In the genomic region with DNA sequence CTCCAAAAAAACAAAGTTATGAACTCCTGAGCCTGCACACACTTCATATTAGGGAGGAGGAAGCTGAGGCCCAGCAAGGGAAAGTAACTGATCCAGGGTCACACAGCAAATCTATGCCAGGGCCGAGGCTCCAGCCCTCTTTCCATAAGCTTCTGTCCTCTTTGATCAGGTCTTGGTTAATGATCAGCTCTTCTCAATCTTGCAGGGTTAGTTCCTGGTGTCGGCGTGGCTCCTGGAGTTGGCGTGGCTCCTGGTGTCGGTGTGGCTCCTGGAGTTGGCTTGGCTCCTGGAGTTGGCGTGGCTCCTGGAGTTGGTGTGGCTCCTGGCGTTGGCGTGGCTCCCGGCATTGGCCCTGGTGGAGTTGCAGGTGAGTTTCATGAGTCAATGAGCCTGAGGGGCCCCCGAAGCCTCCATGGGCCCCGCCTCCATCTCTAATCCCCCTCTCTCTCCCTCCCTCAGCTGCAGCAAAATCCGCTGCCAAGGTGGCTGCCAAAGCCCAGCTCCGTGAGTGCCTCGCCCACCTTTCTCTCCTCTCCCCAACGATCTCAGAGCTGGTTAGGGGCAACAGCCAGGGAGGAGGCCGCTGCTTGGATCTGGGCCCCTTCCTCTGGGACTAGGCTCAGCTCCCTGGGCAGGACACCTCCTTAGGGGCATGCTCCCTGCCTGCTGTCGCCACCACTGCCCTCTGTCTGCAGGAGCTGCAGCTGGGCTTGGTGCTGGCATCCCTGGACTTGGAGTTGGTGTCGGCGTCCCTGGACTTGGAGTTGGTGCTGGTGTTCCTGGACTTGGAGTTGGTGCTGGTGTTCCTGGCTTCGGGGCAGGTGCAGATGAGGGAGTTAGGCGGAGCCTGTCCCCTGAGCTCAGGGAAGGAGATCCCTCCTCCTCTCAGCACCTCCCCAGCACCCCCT, we compare ENCODE assay signal across 11 cellular contexts. TPM values are rescaled to one million over a fixed set of nuclear protein-coding genes. Genes with fewer than 3 reads are reported as not detected.
A peak's percentile ranks its signal among the peaks of the same experiment; 100 is the strongest.
DNase-seq lines count a peak whose midpoint lies in the region; ATAC-seq and TF ChIP-seq lines count a peak whose summit lies in the region.
"Had no signal": no experiment of that assay in that cellular context is flagged by ENCODE, and none has a peak within 500 bp of the region (broad histone marks: within the 10 kb centered on the region; RNA-seq: fewer than 3 reads in every experiment).

No MANE protein-coding gene starts in this region.

- intact Hi-C loops in left lung (cut with DNase I): loop anchor here in 1 of 2 donors (10.0 kb wide), 1 partner anchor 345 kb away; no protein-coding TSS in a partner anchor

- DNase-seq in DMS79 treated with DMSO at 0.1 percent for 48 hours (lab: John Stamatoyannopoulos, UW): peak; percentile 12
- no peak for DNase-seq in DMS79 (lab: John Stamatoyannopoulos, UW)
- DNase-seq in central memory CD8-positive, alpha-beta T cell (ENCODE audit: low spot score in 2 of 2): no peak
- peak; percentile 65 to 86 for DNase-seq in left lung
- DNase-seq in upper lobe of left lung: peak; percentile 74 to 85
- DNase-seq in activated CD4-positive, alpha-beta T cell treated with anti-CD3 and anti-CD28 coated beads for 48 hours: no peak
- no peak for DNase-seq in RKO (ENCODE audit: low spot score)
- DNase-seq: activated naive CD4-positive, alpha-beta T cell treated with anti-CD3 and anti-CD28 coated beads, Interleukin-2, amount 10 ng/mL, durations not matched to agents 7 days and 5 days; OCI-M1; testis had no signal

- H3K27ac ChIP-seq in left lung: peak overlapping the region; percentile 33 to 45
- H3K27ac ChIP-seq in upper lobe of left lung: peak overlapping the region; percentile 12 to 91 (median 78)
- H3K27ac ChIP-seq: testis had no signal

- no peaks in the 10 kb centered on the region for H3K27me3 ChIP-seq in left lung
- no peaks in the 10 kb centered on the region for H3K27me3 ChIP-seq in upper lobe of left lung
- H3K27me3 ChIP-seq: testis had no signal

- H3K4me1 Mint-ChIP-seq in central memory CD8-positive, alpha-beta T cell: peaks cover 6% of the 10 kb centered on the region

- peaks cover 16% of the 10 kb centered on the region for H3K27me3 Mint-ChIP-seq in central memory CD8-positive, alpha-beta T cell

- H3K36me3 ChIP-seq in left lung (peaks cover 0 to 8% of the 10 kb centered on the region in 2 donors), upper lobe of left lung (peaks cover 0 to 49% (median 7%) of the 10 kb centered on the region in 4 donors)

- no peak for TF ChIP-seq EP300 in upper lobe of left lung (IDR thresholded peaks at IDR 0.05)

- TF ChIP-seq POLR2A in upper lobe of left lung (IDR thresholded peaks at IDR 0.05): no peak

- WGBS in upper lobe of left lung, 2 donors: 60 to 77% methylated on average over 15 to 19 of the region's 21 CpGs

- H3K4me3 ChIP-seq in left lung: no peak overlapping the region
- H3K4me3 ChIP-seq in upper lobe of left lung: no peak overlapping the region
- H3K4me3 ChIP-seq: testis had no signal

- peaks cover 7% of the 10 kb centered on the region for H3K36me3 Mint-ChIP-seq in central memory CD8-positive, alpha-beta T cell (ENCODE audit: insufficient read depth)
- H3K36me3 Mint-ChIP-seq: activated naive CD4-positive, alpha-beta T cell treated with anti-CD3 and anti-CD28 coated beads, Interleukin-2, amount 10 ng/mL, durations not matched to agents 7 days and 5 days had no signal

- TF ChIP-seq CTCF in left lung (IDR thresholded peaks at IDR 0.05) (no peak), upper lobe of left lung (IDR thresholded peaks at IDR 0.05) (no peak)

- H3K4me3 Mint-ChIP-seq in central memory CD8-positive, alpha-beta T cell: no peak overlapping the region
- H3K4me3 Mint-ChIP-seq: activated naive CD4-positive, alpha-beta T cell treated with anti-CD3 and anti-CD28 coated beads, Interleukin-2, amount 10 ng/mL, durations not matched to agents 7 days and 5 days had no signal

- peak overlapping the region; percentile 16 for H3K27ac Mint-ChIP-seq in central memory CD8-positive, alpha-beta T cell (ENCODE audit: low read depth)
- H3K27ac Mint-ChIP-seq: activated naive CD4-positive, alpha-beta T cell treated with anti-CD3 and anti-CD28 coated beads, Interleukin-2, amount 10 ng/mL, durations not matched to agents 7 days and 5 days had no signal

- H3K9me3 Mint-ChIP-seq in central memory CD8-positive, alpha-beta T cell: no peaks in the 10 kb centered on the region
- H3K9me3 Mint-ChIP-seq: activated naive CD4-positive, alpha-beta T cell treated with anti-CD3 and anti-CD28 coated beads, Interleukin-2, amount 10 ng/mL, durations not matched to agents 7 days and 5 days had no signal

- H3K9me3 ChIP-seq in left lung (no peaks in the 10 kb centered on the region), upper lobe of left lung (no peaks in the 10 kb centered on the region)
- H3K9me3 ChIP-seq: testis had no signal

- H3K4me1 ChIP-seq in left lung: peaks cover 0 to 15% of the 10 kb centered on the region in 2 donors
- H3K4me1 ChIP-seq in upper lobe of left lung: peaks cover 3 to 33% (median 18%) of the 10 kb centered on the region in 4 donors

- ATAC-seq in central memory CD8-positive, alpha-beta T cell (replicated peaks; ENCODE audit: extremely low read depth, poor library complexity, severe bottlenecking): no peak
- ATAC-seq in left lung: peak; percentile 38
- peak in 1 of 2 donors; percentile 41 for ATAC-seq in upper lobe of left lung (ENCODE audit: low FRiP score in 2 of 2)
- no peak for ATAC-seq in GM18498 (IDR thresholded peaks at IDR 0.05; ENCODE audit: unreplicated experiment)

RNA-seq across cellular contexts. Expression of a gene that starts 23.7 kb away (rescaled TPM):
- total RNA-seq in left lung (10 to 100 TPM; 40.8 to 47.2 TPM), upper lobe of left lung (10 to 100 TPM; 15.9 to 51.9 (median 33.0) TPM)

RNA-seq across cellular contexts. Expression of a gene that starts 32.0 kb away (rescaled TPM):
- total RNA-seq in left lung (100 to 1,000 TPM; 202 to 673 TPM), upper lobe of left lung (100 to 1,000 TPM in 5 of 6 donors, 10 to 100 TPM in 1; 24.4 to 582 (median 229) TPM)

Comparison
In these comparisons a context has a peak if more than half of its experiments do, and no peak if none do; other contexts are left out.
1. DNase-seq: peak in DMS79 treated with DMSO at 0.1 percent for 48 hours (single experiment), left lung (2 of 2) and upper lobe of left lung (2 of 2); none in DMS79 (single experiment), central memory CD8-positive, alpha-beta T cell (0 of 2), activated CD4-positive, alpha-beta T cell treated with anti-CD3 and anti-CD28 coated beads for 48 hours (single experiment) and RKO (single experiment).